In the genomic region with DNA sequence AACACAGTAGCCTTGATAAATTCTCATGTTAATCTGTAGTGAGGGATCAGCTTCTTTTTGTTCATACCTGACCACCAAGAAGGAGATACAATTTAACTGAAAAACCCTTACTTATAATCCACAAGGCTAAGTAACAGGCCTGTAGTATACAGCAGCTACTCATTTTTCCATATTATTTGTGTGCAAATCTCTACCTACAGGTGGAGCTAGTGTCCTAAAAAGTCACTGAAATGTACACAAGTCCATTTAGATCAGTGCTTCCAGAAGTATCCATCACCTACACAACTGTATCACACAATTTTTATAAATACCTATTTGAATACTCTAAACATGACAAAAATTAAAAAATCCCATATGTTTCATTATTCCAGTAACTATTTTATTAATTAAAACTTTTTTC, we compare ENCODE assay signal across 8 cellular contexts.
DNase-seq lines count a peak whose midpoint lies in the region; ATAC-seq and TF ChIP-seq lines count a peak whose summit lies in the region.

No MANE protein-coding gene starts in this region.

- H4K20me1 ChIP-seq in HCT116 (ENCODE audit: insufficient read depth) (no peaks in the 10 kb centered on the region), PC-3 (ENCODE audit: low read length) (no peaks in the 10 kb centered on the region)

- H3K27me3 Mint-ChIP-seq in activated naive CD8-positive, alpha-beta T cell treated with anti-CD3 and anti-CD28 coated beads for 36 hours = no peaks in the 10 kb centered on the region

- peaks cover 2% of the 10 kb centered on the region for H3K9me3 Mint-ChIP-seq in activated naive CD8-positive, alpha-beta T cell treated with anti-CD3 and anti-CD28 coated beads for 36 hours

- intact Hi-C loops in HCT116 (cut with micrococcal nuclease) (loop anchor here (1.0 to 2.0 kb wide), 2 partner anchors 180 to 380 kb away; no protein-coding TSS in a partner anchor), PC-3 (cut with micrococcal nuclease) (loop anchor here (1.0 kb wide), 4 partner anchors 179 to 474 kb away; no protein-coding TSS in a partner anchor), dorsolateral prefrontal cortex (cut with DNase I) (no loop called here)

- no peak overlapping the region for H3K27ac ChIP-seq in HCT116 (ENCODE audit: low read depth, low read length)
- H3K27ac ChIP-seq in PC-3 (ENCODE audit: low read length) = no peak overlapping the region
- no peak overlapping the region for H3K27ac ChIP-seq in dorsolateral prefrontal cortex

- TF ChIP-seq CTCF in AG09319 (IDR thresholded peaks at IDR 0.05; ENCODE audit: low read depth, low read length) (peak; percentile 59), HCT116 (IDR thresholded peaks at IDR 0.05 in 2 of 3, conservative IDR thresholded peaks at IDR 0.05 in 1 of 3; ENCODE audit: borderline replicate concordance in 1 of 3, insufficient read depth in 1 of 3, low read depth in 2 of 3, low read length in 2 of 3) (peak; percentile 59 to 70 (median 64)), PC-3 (conservative IDR thresholded peaks at IDR 0.05; ENCODE audit: low read depth, low read length) (peak; percentile 99), dorsolateral prefrontal cortex (IDR thresholded peaks at IDR 0.05 in 54 of 56, conservative IDR thresholded peaks at IDR 0.05 in 2 of 56; ENCODE audit: low read depth in 1 of 56, partially characterized antibody in 56 of 56) (peak in 26 of 56 donors; percentile 10 to 41 (median 25))

- H3K4me2 ChIP-seq in HCT116 (ENCODE audit: low read length) (no peak overlapping the region), PC-3 (ENCODE audit: low read length) (no peak overlapping the region)

- H3K9me3 ChIP-seq in HCT116 (ENCODE audit: control insufficient read depth in 1 of 2, insufficient read depth in 1 of 2, low read depth in 1 of 2, low read length in 2 of 2) = no peaks in the 10 kb centered on the region
- no peaks in the 10 kb centered on the region for H3K9me3 ChIP-seq in PC-3 (ENCODE audit: low read length)

- H3K36me3 ChIP-seq in HCT116 (ENCODE audit: control insufficient read depth in 1 of 2, insufficient read depth in 2 of 2, low read length in 2 of 2) (no peaks in the 10 kb centered on the region), PC-3 (ENCODE audit: low read depth, low read length) (no peaks in the 10 kb centered on the region)

- H3K4me1 ChIP-seq in HCT116 (ENCODE audit: control insufficient read depth in 1 of 2, insufficient read depth in 2 of 2, low read length in 2 of 2) (no peaks in the 10 kb centered on the region), PC-3 (ENCODE audit: insufficient read depth, low read length) (no peaks in the 10 kb centered on the region)

- H3K79me2 ChIP-seq in HCT116 (ENCODE audit: insufficient read depth, low read length) (no peaks in the 10 kb centered on the region), PC-3 (ENCODE audit: low read length) (no peaks in the 10 kb centered on the region)

- POLR2A ChIA-PET in HCT116 (lab: Charles Lee) = no interaction called here
- POLR2A ChIA-PET in PC-3 (lab: Charles Lee; ENCODE audit: unreplicated experiment) = no interaction called here

- no peak overlapping the region for H3K27ac Mint-ChIP-seq in activated naive CD8-positive, alpha-beta T cell treated with anti-CD3 and anti-CD28 coated beads for 36 hours

- H3K4me1 Mint-ChIP-seq in activated naive CD8-positive, alpha-beta T cell treated with anti-CD3 and anti-CD28 coated beads for 36 hours = no peaks in the 10 kb centered on the region

- H3K36me3 Mint-ChIP-seq in activated naive CD8-positive, alpha-beta T cell treated with anti-CD3 and anti-CD28 coated beads for 36 hours = no peaks in the 10 kb centered on the region

- TF ChIP-seq POLR2A in HCT116 (IDR thresholded peaks at IDR 0.05; ENCODE audit: borderline replicate concordance, extremely low read depth, insufficient read depth, insufficient read length) = no peak

- BruUV-seq in HCT116 (replicated peaks; lab: Mats Ljungman, UMichigan) (no TSS peak), PC-3 (replicated peaks; lab: Mats Ljungman, UMichigan) (no TSS peak)

- no peak overlapping the region for H3K9ac ChIP-seq in HCT116 (ENCODE audit: low read length)
- no peak overlapping the region for H3K9ac ChIP-seq in PC-3 (ENCODE audit: low read length)

- H3K27me3 ChIP-seq in HCT116 (ENCODE audit: insufficient read depth, low read length) (peaks cover 11% of the 10 kb centered on the region; the same call in 1 of the 2 replicates), PC-3 (ENCODE audit: low read length) (peaks cover 24% of the 10 kb centered on the region), dorsolateral prefrontal cortex (no peaks in the 10 kb centered on the region)

- H3K9me2 ChIP-seq in HCT116 (ENCODE audit: insufficient read depth) (no peaks in the 10 kb centered on the region), PC-3 (replicated peaks; ENCODE audit: low read length) (no peaks in the 10 kb centered on the region)

- H3K4me3 Mint-ChIP-seq in activated naive CD8-positive, alpha-beta T cell treated with anti-CD3 and anti-CD28 coated beads for 36 hours = no peak overlapping the region

- H3F3A ChIP-seq in PC-3 (ENCODE audit: low read length, unreplicated experiment) = no peaks in the 10 kb centered on the region

- CTCF ChIA-PET in HCT116 (lab: Charles Lee) = interaction anchor here (0.6 to 3.3 kb wide), 17 partner anchors 8 to 381 kb away, joined by 3 to 55 read pairs (median 4); a partner anchor contains a TSS
- CTCF ChIA-PET in PC-3 (lab: Charles Lee) = interaction anchor here (0.6 to 1.1 kb wide), 6 partner anchors 72 to 379 kb away, joined by 3 to 12 read pairs (median 4); no protein-coding TSS in a partner anchor

- H2AFZ ChIP-seq in HCT116 (ENCODE audit: low read depth, low read length, poor library complexity, severe bottlenecking) (no peak overlapping the region), PC-3 (ENCODE audit: low read length) (no peak overlapping the region)

- DNase-seq in AG09319 (ENCODE audit: extremely low read depth, low read depth) (peak; percentile 37), HCT116 (ENCODE audit: low read depth, low spot score) (peak; percentile 49), PC-3 (peak; percentile 94), foreskin melanocyte (peak; percentile 29), NCI-H187 (lab: John Stamatoyannopoulos, UW) (no peak), dorsolateral prefrontal cortex (no peak)
- no peak for DNase-seq in activated CD8-positive, alpha-beta memory T cell treated with anti-CD3 and anti-CD28 coated beads, Interleukin-2, amount 50 U/mL, for 4 hours
- DNase-seq in activated naive CD8-positive, alpha-beta T cell treated with anti-CD3 and anti-CD28 coated beads for 36 hours = no peak

- TF ChIP-seq RAD21 in HCT116 (IDR thresholded peaks at IDR 0.05; ENCODE audit: low read depth) = peak; percentile 73

- ATAC-seq in HCT116 (peak; percentile 81), PC-3 (peak; percentile 98)

- RAD21 ChIA-PET in HCT116 (lab: Charles Lee; ENCODE audit: low non-redundant PET in 1 of 2, low total read pairs in 2 of 2, uncharacterized antibody in 2 of 2, unreplicated experiment in 2 of 2) = interaction anchor here in 1 of 2 experiments (1.1 kb wide), 1 partner anchor 179 kb away, joined by 4 read pairs; no protein-coding TSS in a partner anchor

- H3K4me3 ChIP-seq in HCT116 (replicated peaks in 1 of 2; ENCODE audit: low read depth in 1 of 2, low read length in 2 of 2) (no peak overlapping the region), PC-3 (ENCODE audit: low read length) (no peak overlapping the region), dorsolateral prefrontal cortex (no peak overlapping the region)

TF ChIP-seq in HCT116, 20 proteins besides CTCF, POLR2A, EP300 and RAD21 (continues in another document):
- TF ChIP-seq, protein P1, sequence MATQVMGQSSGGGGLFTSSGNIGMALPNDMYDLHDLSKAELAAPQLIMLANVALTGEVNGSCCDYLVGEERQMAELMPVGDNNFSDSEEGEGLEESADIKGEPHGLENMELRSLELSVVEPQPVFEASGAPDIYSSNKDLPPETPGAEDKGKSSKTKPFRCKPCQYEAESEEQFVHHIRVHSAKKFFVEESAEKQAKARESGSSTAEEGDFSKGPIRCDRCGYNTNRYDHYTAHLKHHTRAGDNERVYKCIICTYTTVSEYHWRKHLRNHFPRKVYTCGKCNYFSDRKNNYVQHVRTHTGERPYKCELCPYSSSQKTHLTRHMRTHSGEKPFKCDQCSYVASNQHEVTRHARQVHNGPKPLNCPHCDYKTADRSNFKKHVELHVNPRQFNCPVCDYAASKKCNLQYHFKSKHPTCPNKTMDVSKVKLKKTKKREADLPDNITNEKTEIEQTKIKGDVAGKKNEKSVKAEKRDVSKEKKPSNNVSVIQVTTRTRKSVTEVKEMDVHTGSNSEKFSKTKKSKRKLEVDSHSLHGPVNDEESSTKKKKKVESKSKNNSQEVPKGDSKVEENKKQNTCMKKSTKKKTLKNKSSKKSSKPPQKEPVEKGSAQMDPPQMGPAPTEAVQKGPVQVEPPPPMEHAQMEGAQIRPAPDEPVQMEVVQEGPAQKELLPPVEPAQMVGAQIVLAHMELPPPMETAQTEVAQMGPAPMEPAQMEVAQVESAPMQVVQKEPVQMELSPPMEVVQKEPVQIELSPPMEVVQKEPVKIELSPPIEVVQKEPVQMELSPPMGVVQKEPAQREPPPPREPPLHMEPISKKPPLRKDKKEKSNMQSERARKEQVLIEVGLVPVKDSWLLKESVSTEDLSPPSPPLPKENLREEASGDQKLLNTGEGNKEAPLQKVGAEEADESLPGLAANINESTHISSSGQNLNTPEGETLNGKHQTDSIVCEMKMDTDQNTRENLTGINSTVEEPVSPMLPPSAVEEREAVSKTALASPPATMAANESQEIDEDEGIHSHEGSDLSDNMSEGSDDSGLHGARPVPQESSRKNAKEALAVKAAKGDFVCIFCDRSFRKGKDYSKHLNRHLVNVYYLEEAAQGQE (IDR thresholded peaks at IDR 0.05; ENCODE audit: low read depth) = no peak
- no peak for TF ChIP-seq EZH2phosphoT487 (IDR thresholded peaks at IDR 0.05; ENCODE audit: borderline replicate concordance)
- TF ChIP-seq, protein P2, sequence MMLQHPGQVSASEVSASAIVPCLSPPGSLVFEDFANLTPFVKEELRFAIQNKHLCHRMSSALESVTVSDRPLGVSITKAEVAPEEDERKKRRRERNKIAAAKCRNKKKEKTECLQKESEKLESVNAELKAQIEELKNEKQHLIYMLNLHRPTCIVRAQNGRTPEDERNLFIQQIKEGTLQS (IDR thresholded peaks at IDR 0.05) = no peak
- TF ChIP-seq ZFX (IDR thresholded peaks at IDR 0.05) = no peak
- TF ChIP-seq ELF1 (IDR thresholded peaks at IDR 0.05; ENCODE audit: borderline replicate concordance, low read depth) = no peak
- TF ChIP-seq POLR2AphosphoS5 (IDR thresholded peaks at IDR 0.05; ENCODE audit: low read depth, low read length) = no peak
- no peak for TF ChIP-seq SRF (IDR thresholded peaks at IDR 0.05; ENCODE audit: low read depth)
- TF ChIP-seq YY1 (IDR thresholded peaks at IDR 0.05; ENCODE audit: extremely low read depth, insufficient replicate concordance, low read depth, low read length) = no peak
- no peak for TF ChIP-seq TCF7L2 (IDR thresholded peaks at IDR 0.05; ENCODE audit: borderline replicate concordance, extremely low read depth, insufficient read depth, insufficient read length)
- TF ChIP-seq CEBPB (IDR thresholded peaks at IDR 0.05; ENCODE audit: low read depth) = no peak
- TF ChIP-seq, protein P3, sequence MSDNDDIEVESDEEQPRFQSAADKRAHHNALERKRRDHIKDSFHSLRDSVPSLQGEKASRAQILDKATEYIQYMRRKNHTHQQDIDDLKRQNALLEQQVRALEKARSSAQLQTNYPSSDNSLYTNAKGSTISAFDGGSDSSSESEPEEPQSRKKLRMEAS (IDR thresholded peaks at IDR 0.05) = no peak

Comparison
In these comparisons a context has a peak if more than half of its experiments do, and no peak if none do; other contexts are left out.
1. DNase-seq: peak in AG09319 (single experiment), HCT116 (single experiment), PC-3 (single experiment) and foreskin melanocyte (single experiment); none in activated CD8-positive, alpha-beta memory T cell treated with anti-CD3 and anti-CD28 coated beads, Interleukin-2, amount 50 U/mL, for 4 hours (single experiment), NCI-H187 (0 of 2), dorsolateral prefrontal cortex (0 of 10) and activated naive CD8-positive, alpha-beta T cell treated with anti-CD3 and anti-CD28 coated beads for 36 hours (single experiment).
2. intact Hi-C loops: an anchor here in HCT116 (1.0 to 2.0 kb wide) and PC-3 (1.0 kb wide); none called in dorsolateral prefrontal cortex.